In the genomic region with DNA sequence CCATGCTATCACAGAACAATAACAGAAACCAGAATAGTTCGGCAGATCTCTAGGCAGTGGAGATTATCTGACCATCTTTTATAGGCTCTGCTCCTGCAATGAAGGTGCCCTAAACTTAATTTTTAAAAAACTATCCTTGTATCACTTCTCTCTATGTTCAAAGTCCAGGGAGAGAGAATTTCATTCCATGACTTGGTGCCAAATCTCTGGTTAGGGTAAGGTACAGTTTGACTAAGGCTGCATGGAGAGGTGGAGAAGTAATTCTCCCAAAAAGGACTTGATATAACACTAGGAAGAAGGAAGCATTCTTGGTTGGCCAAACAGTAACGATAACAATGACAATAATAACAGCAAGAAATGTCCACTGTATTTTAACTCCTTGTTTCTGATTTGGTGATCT, we compare ENCODE assay signal across 5 cellular contexts.
"Had no signal": no experiment of that assay in that cellular context is flagged by ENCODE, and none has a peak within 500 bp of the region (broad histone marks: within the 10 kb centered on the region; RNA-seq: fewer than 3 reads in every experiment).

No MANE protein-coding gene starts in this region.

- H3K4me3 Mint-ChIP-seq: GM23338, H9, IgD-negative memory B cell had no signal

- ATAC-seq: GM23338 had no signal

- DNase-seq: H9, HCEC 1CT, KBM-7 had no signal

- H3K9me3 Mint-ChIP-seq: H9, IgD-negative memory B cell had no signal
